2 cellular contexts compared by ENCODE assay signal in the genomic region with DNA sequence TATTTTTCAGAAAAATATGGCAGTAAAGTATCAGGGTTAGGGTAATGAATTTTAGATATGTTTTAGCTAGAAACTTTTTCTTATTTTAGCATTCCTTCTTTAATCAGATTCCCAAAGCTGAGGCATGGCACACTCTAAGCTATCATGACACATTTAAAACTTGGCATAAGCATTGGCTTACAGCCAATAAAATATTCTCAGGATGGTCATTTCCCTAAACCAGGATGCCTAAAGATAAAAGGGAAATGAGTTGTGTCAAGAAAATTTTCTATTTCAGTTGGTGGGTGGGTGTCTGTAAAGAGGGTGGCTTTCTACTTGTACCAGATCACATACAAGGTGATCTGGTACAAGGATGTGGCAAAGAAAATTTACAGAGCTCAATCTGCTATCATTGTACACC.
TF ChIP-seq lines count a peak whose summit lies in the region.

No MANE protein-coding gene starts in this region.

TF ChIP-seq in liver, 16 proteins besides CTCF, POLR2A, EP300 and RAD21 (continued from another document):
- TF ChIP-seq ZBTB33 (IDR thresholded peaks at IDR 0.05) (no peak), YY1 (IDR thresholded peaks at IDR 0.05) (no peak), RXRA (IDR thresholded peaks at IDR 0.05) (no peak)

TF ChIP-seq in HepG2, 621 proteins besides CTCF, POLR2A, EP300 and RAD21 (continued from another document):
- TF ChIP-seq, protein P1, sequence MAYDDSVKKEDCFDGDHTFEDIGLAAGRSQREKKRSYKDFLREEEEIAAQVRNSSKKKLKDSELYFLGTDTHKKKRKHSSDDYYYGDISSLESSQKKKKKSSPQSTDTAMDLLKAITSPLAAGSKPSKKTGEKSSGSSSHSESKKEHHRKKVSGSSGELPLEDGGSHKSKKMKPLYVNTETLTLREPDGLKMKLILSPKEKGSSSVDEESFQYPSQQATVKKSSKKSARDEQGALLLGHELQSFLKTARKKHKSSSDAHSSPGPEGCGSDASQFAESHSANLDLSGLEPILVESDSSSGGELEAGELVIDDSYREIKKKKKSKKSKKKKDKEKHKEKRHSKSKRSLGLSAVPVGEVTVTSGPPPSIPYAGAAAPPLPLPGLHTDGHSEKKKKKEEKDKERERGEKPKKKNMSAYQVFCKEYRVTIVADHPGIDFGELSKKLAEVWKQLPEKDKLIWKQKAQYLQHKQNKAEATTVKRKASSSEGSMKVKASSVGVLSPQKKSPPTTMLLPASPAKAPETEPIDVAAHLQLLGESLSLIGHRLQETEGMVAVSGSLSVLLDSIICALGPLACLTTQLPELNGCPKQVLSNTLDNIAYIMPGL (CRISPR knock-in tag; IDR thresholded peaks at IDR 0.05; ENCODE audit: borderline replicate concordance in 1 of 2, low read depth in 1 of 2), result no peak
- TF ChIP-seq ZNF713 (CRISPR knock-in tag; IDR thresholded peaks at IDR 0.05), result no peak
- no peak for TF ChIP-seq SNAI1 (CRISPR knock-in tag; IDR thresholded peaks at IDR 0.05; ENCODE audit: borderline replicate concordance)
- no peak for TF ChIP-seq ZNF839 (CRISPR knock-in tag; IDR thresholded peaks at IDR 0.05; ENCODE audit: borderline replicate concordance)
- no peak for TF ChIP-seq HOXA3 (CRISPR knock-in tag; IDR thresholded peaks at IDR 0.05)
- no peak for TF ChIP-seq YY1 (IDR thresholded peaks at IDR 0.05; ENCODE audit: insufficient read depth, insufficient replicate concordance, low read depth, low read length)
